In genomic region chr15:69548367-69548766, GRCh38 we compare ENCODE assay signal across 29 cellular contexts.
"Had no signal": no experiment of that assay in that cellular context is flagged by ENCODE, and none has a peak within 500 bp of the region (broad histone marks: within the 10 kb centered on the region; RNA-seq: fewer than 3 reads in every experiment).

No MANE protein-coding gene starts in this region.

- ATAC-seq: activated CD4-positive, CD25-positive, alpha-beta regulatory T cell treated with anti-CD3 and anti-CD28 coated beads, Interleukin-2, amount 50 U/mL, for 24 hours; activated naive CD8-positive, alpha-beta T cell treated with anti-CD3 and anti-CD28 coated beads, Interleukin-2, amount 50 U/mL, for 24 hours; foreskin keratinocyte; stimulated activated naive CD8-positive, alpha-beta T cell treated with anti-CD3 and anti-CD28 coated beads, Interleukin-15, Interleukin-2, amounts not matched to agents 100 U/mL and 50 U/mL, for 24 hours; T-helper 17 cell had no signal

- H3K27me3 Mint-ChIP-seq: activated naive CD4-positive, alpha-beta T cell treated with anti-CD3 and anti-CD28 coated beads, Interleukin-2, amount 50 U/mL, for 24 hours had no signal

- H3K4me3 Mint-ChIP-seq: activated CD4-positive, alpha-beta memory T cell treated with anti-CD3 and anti-CD28 coated beads for 36 hours; activated CD4-positive, alpha-beta T cell treated with anti-CD3 and anti-CD28 coated beads, Interleukin-2, amount 10 ng/mL, durations not matched to agents 24 days and 14 days; activated naive CD4-positive, alpha-beta T cell treated with anti-CD3 and anti-CD28 coated beads, Interleukin-2, amount 50 U/mL, for 24 hours; activated naive CD8-positive, alpha-beta T cell treated with anti-CD3 and anti-CD28 coated beads, Interleukin-2, amount 50 U/mL, for 24 hours; activated T-cell treated with anti-CD3 and anti-CD28 coated beads, Interleukin-2, amount 50 U/mL, for 24 hours; central memory CD8-positive, alpha-beta T cell; dendritic cell treated with granulocyte-macrophage colony-stimulating factor and Interleukin-4, amounts not matched to agents 40 ng/mL and 50 ng/mL, for 4 days; memory B cell; nephron progenitor cell; T-helper 17 cell had no signal

- H3K36me3 ChIP-seq: esophagus muscularis mucosa, heart right ventricle, ovary, transverse colon, uterus, WERI-Rb-1 had no signal

- H3K27ac Mint-ChIP-seq: activated CD4-positive, alpha-beta memory T cell treated with anti-CD3 and anti-CD28 coated beads for 36 hours; activated CD4-positive, alpha-beta T cell treated with anti-CD3 and anti-CD28 coated beads, Interleukin-2, amount 10 ng/mL, durations not matched to agents 24 days and 14 days; activated naive CD4-positive, alpha-beta T cell treated with anti-CD3 and anti-CD28 coated beads, Interleukin-2, amount 50 U/mL, for 24 hours; activated naive CD8-positive, alpha-beta T cell treated with anti-CD3 and anti-CD28 coated beads, Interleukin-2, amount 50 U/mL, for 24 hours; activated T-cell treated with anti-CD3 and anti-CD28 coated beads, Interleukin-2, amount 50 U/mL, for 24 hours; dendritic cell treated with granulocyte-macrophage colony-stimulating factor and Interleukin-4, amounts not matched to agents 40 ng/mL and 50 ng/mL, for 4 days; memory B cell; nephron progenitor cell; progenitor cell of endocrine pancreas; T-helper 17 cell had no signal

- FAIRE-seq: bronchial epithelial cell had no signal

- H3K4me1 Mint-ChIP-seq: activated CD4-positive, alpha-beta T cell treated with anti-CD3 and anti-CD28 coated beads, Interleukin-2, amount 10 ng/mL, durations not matched to agents 24 days and 14 days; activated naive CD4-positive, alpha-beta T cell treated with anti-CD3 and anti-CD28 coated beads, Interleukin-2, amount 50 U/mL, for 24 hours; activated naive CD8-positive, alpha-beta T cell treated with anti-CD3 and anti-CD28 coated beads, Interleukin-2, amount 50 U/mL, for 24 hours; central memory CD8-positive, alpha-beta T cell; memory B cell had no signal

- H3K4me3 ChIP-seq: esophagus muscularis mucosa, heart right ventricle, ovary, testis, transverse colon, uterus had no signal

- H3K9me3 ChIP-seq: testis, uterus had no signal

- H3K27ac ChIP-seq: esophagus muscularis mucosa, foreskin keratinocyte, ovary, testis, transverse colon, uterus, WERI-Rb-1 had no signal

- H3K27me3 ChIP-seq: ovary, testis, transverse colon, uterus had no signal

- H3K4me1 ChIP-seq: esophagus muscularis mucosa, foreskin keratinocyte, testis, uterus had no signal

- DNase-seq: activated CD4-positive, alpha-beta memory T cell treated with anti-CD3 and anti-CD28 coated beads for 36 hours; activated CD4-positive, alpha-beta T cell treated with anti-CD3 and anti-CD28 coated beads, Interleukin-2, amount 10 ng/mL, durations not matched to agents 24 days and 14 days; activated CD8-positive, alpha-beta memory T cell treated with anti-CD3 and anti-CD28 coated beads, Interleukin-2, amount 50 U/mL, for 4 hours; activated gamma-delta T cell; activated naive CD8-positive, alpha-beta T cell treated with anti-CD3 and anti-CD28 coated beads, Interleukin-2, amount 50 U/mL, for 24 hours; activated T-cell treated with anti-CD3 and anti-CD28 coated beads, Interleukin-2, amount 50 U/mL, for 24 hours; amygdala; effector CD4-positive, alpha-beta T cell; foreskin keratinocyte; nephron progenitor cell; ovary; stimulated activated CD4-positive, alpha-beta T cell treated with anti-CD3 and anti-CD28 coated beads, Interleukin-12 subunit alpha, Interleukin-12 subunit beta, amount 100 ng/mL, for 4 hours; stimulated activated CD4-positive, alpha-beta T cell treated with anti-CD3 and anti-CD28 coated beads, Interleukin-4, amount 100 ng/mL, for 1 hour; stimulated activated naive CD8-positive, alpha-beta T cell treated with anti-CD3 and anti-CD28 coated beads, Interleukin-15, Interleukin-2, amounts not matched to agents 100 U/mL and 50 U/mL, for 24 hours; T-helper 17 cell; T1000; testis; transverse colon; uterus; WERI-Rb-1 had no signal

- H3K36me3 Mint-ChIP-seq: memory B cell had no signal
